ENCODE assay signal across 1 cellular context in genomic region chr4:2825184-2825506, GRCh38.
TF ChIP-seq lines count a peak whose summit lies in the region.

No MANE protein-coding gene starts in this region.

TF ChIP-seq in WTC11, 78 proteins besides CTCF, POLR2A, EP300 and RAD21 (continued from another document):
- TF ChIP-seq, protein P1, sequence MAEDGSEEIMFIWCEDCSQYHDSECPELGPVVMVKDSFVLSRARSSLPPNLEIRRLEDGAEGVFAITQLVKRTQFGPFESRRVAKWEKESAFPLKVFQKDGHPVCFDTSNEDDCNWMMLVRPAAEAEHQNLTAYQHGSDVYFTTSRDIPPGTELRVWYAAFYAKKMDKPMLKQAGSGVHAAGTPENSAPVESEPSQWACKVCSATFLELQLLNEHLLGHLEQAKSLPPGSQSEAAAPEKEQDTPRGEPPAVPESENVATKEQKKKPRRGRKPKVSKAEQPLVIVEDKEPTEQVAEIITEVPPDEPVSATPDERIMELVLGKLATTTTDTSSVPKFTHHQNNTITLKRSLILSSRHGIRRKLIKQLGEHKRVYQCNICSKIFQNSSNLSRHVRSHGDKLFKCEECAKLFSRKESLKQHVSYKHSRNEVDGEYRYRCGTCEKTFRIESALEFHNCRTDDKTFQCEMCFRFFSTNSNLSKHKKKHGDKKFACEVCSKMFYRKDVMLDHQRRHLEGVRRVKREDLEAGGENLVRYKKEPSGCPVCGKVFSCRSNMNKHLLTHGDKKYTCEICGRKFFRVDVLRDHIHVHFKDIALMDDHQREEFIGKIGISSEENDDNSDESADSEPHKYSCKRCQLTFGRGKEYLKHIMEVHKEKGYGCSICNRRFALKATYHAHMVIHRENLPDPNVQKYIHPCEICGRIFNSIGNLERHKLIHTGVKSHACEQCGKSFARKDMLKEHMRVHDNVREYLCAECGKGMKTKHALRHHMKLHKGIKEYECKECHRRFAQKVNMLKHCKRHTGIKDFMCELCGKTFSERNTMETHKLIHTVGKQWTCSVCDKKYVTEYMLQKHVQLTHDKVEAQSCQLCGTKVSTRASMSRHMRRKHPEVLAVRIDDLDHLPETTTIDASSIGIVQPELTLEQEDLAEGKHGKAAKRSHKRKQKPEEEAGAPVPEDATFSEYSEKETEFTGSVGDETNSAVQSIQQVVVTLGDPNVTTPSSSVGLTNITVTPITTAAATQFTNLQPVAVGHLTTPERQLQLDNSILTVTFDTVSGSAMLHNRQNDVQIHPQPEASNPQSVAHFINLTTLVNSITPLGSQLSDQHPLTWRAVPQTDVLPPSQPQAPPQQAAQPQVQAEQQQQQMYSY (CRISPR knock-in tag; IDR thresholded peaks at IDR 0.05) = no peak
- TF ChIP-seq ARID4B (CRISPR knock-in tag; IDR thresholded peaks at IDR 0.05; ENCODE audit: borderline replicate concordance) = no peak
